In the genomic region with DNA sequence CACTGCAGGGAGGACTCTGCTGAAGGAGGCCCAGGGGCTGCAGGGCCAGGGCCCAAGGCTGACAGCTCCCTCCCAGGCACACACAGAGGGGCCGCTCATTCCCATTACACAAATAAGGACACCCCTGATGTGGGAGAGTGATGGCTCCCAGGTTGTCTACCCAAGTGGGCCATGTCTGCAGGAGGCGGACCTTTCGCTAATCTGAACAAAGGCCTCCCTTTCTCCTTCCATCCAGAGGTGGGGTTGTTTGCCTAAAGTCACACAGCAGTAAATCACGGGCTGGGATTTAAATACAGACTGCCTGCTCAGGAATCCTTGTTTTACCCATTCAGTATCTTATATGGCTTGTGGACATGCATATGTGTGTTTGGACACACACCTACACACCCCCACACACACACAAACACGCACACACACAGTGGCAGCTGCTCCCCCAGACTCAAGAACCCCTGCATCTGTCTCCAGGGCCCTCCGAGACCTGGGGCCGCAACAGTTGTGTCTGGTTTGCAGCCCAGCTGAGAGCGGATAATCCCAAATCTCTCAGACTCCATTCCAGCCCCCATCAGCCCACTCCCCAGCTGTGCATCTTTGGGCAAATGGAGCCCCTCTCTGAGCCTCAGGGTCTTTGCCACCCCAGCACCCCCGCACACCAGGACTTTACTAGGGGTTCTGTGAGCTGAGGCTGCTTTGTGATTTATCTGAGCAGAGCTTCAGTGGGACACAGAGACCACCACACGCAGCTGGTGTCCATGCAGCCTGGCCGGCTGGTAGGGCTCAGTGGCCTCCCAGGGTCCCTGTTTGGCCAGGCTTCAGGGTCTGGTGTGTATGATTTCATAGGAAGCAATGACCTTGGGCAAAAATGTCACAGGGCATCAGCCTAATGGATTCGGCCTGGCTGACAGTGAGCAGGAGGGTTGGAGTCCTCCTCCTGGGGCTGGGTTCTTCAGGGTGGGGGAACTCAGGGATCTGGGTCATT, we compare ENCODE assay signal across 21 cellular contexts.
"Had no signal": no experiment of that assay in that cellular context is flagged by ENCODE, and none has a peak within 500 bp of the region (broad histone marks: within the 10 kb centered on the region; RNA-seq: fewer than 3 reads in every experiment).

No MANE protein-coding gene starts in this region.

- H3K4me3 Mint-ChIP-seq: activated CD4-positive, alpha-beta memory T cell treated with anti-CD3 and anti-CD28 coated beads, Interleukin-2, amount 10 ng/mL, durations not matched to agents 7 days and 5 days; activated CD4-positive, alpha-beta T cell treated with anti-CD3 and anti-CD28 coated beads, Interleukin-2, amount 10 ng/mL, durations not matched to agents 24 days and 14 days; activated naive CD4-positive, alpha-beta T cell treated with anti-CD3 and anti-CD28 coated beads, Interleukin-2, amount 10 ng/mL, durations not matched to agents 7 days and 5 days; brain; natural killer cell; stimulated activated effector memory CD8-positive, alpha-beta T cell treated with anti-CD3 and anti-CD28 coated beads, Interleukin-12 subunit alpha, Interleukin-12 subunit beta, amount 100 ng/mL, for 72 hours; T-helper 17 cell had no signal

- DNase-seq: activated CD4-positive, alpha-beta memory T cell treated with anti-CD3 and anti-CD28 coated beads, Interleukin-2, amount 10 ng/mL, durations not matched to agents 7 days and 5 days; activated CD4-positive, alpha-beta T cell treated with anti-CD3 and anti-CD28 coated beads, Interleukin-2, amount 10 ng/mL, durations not matched to agents 24 days and 14 days; activated effector memory CD4-positive, alpha-beta T cell treated with anti-CD3 and anti-CD28 coated beads, Interleukin-2, amount 50 U/mL, for 16 hours; activated naive CD4-positive, alpha-beta T cell treated with anti-CD3 and anti-CD28 coated beads, Interleukin-2, amount 10 ng/mL, durations not matched to agents 7 days and 5 days; amygdala; heart right ventricle; left colon; lower lobe of right lung; natural killer cell; nucleus accumbens; small intestine; stimulated activated CD4-positive, alpha-beta T cell treated with anti-CD3 and anti-CD28 coated beads, Interleukin-2, amount 100 ng/mL, for 24 hours; SW 1271; T-helper 17 cell; testis; upper lobe of left lung had no signal

- H3K4me1 ChIP-seq: heart right ventricle, lower lobe of right lung, testis had no signal

- FAIRE-seq: endometrium, keratinocyte, small intestine had no signal

- H3K4me1 Mint-ChIP-seq: activated CD4-positive, alpha-beta memory T cell treated with anti-CD3 and anti-CD28 coated beads, Interleukin-2, amount 10 ng/mL, durations not matched to agents 7 days and 5 days; activated naive CD4-positive, alpha-beta T cell treated with anti-CD3 and anti-CD28 coated beads, Interleukin-2, amount 10 ng/mL, durations not matched to agents 7 days and 5 days; brain; natural killer cell; stimulated activated effector memory CD8-positive, alpha-beta T cell treated with anti-CD3 and anti-CD28 coated beads, Interleukin-12 subunit alpha, Interleukin-12 subunit beta, amount 100 ng/mL, for 72 hours had no signal

- H3K27ac ChIP-seq: heart right ventricle, lower lobe of right lung, testis, upper lobe of left lung had no signal

- H3K9me3 Mint-ChIP-seq: activated CD4-positive, alpha-beta memory T cell treated with anti-CD3 and anti-CD28 coated beads, Interleukin-2, amount 10 ng/mL, durations not matched to agents 7 days and 5 days; activated CD4-positive, alpha-beta T cell treated with anti-CD3 and anti-CD28 coated beads, Interleukin-2, amount 10 ng/mL, durations not matched to agents 24 days and 14 days; activated naive CD4-positive, alpha-beta T cell treated with anti-CD3 and anti-CD28 coated beads, Interleukin-2, amount 10 ng/mL, durations not matched to agents 7 days and 5 days; natural killer cell; stimulated activated effector memory CD8-positive, alpha-beta T cell treated with anti-CD3 and anti-CD28 coated beads, Interleukin-12 subunit alpha, Interleukin-12 subunit beta, amount 100 ng/mL, for 72 hours had no signal

- H3K36me3 Mint-ChIP-seq: activated naive CD4-positive, alpha-beta T cell treated with anti-CD3 and anti-CD28 coated beads, Interleukin-2, amount 10 ng/mL, durations not matched to agents 7 days and 5 days; brain; natural killer cell; stimulated activated effector memory CD8-positive, alpha-beta T cell treated with anti-CD3 and anti-CD28 coated beads, Interleukin-12 subunit alpha, Interleukin-12 subunit beta, amount 100 ng/mL, for 72 hours had no signal

- H3K27me3 ChIP-seq: heart right ventricle, testis, upper lobe of left lung had no signal

- H3K9me3 ChIP-seq: heart right ventricle, lower lobe of right lung, testis, upper lobe of left lung had no signal

- ATAC-seq: heart right ventricle; left colon; lower lobe of right lung; natural killer cell; sciatic nerve; stimulated activated effector memory CD8-positive, alpha-beta T cell treated with anti-CD3 and anti-CD28 coated beads, Interleukin-12 subunit alpha, Interleukin-12 subunit beta, amount 100 ng/mL, for 72 hours; T-helper 17 cell had no signal

- H3K4me3 ChIP-seq: heart right ventricle, lower lobe of right lung, testis, upper lobe of left lung had no signal

- H3K27ac Mint-ChIP-seq: activated CD4-positive, alpha-beta memory T cell treated with anti-CD3 and anti-CD28 coated beads, Interleukin-2, amount 10 ng/mL, durations not matched to agents 7 days and 5 days; activated CD4-positive, alpha-beta T cell treated with anti-CD3 and anti-CD28 coated beads, Interleukin-2, amount 10 ng/mL, durations not matched to agents 24 days and 14 days; activated naive CD4-positive, alpha-beta T cell treated with anti-CD3 and anti-CD28 coated beads, Interleukin-2, amount 10 ng/mL, durations not matched to agents 7 days and 5 days; natural killer cell; stimulated activated effector memory CD8-positive, alpha-beta T cell treated with anti-CD3 and anti-CD28 coated beads, Interleukin-12 subunit alpha, Interleukin-12 subunit beta, amount 100 ng/mL, for 72 hours; T-helper 17 cell had no signal

- H3K36me3 ChIP-seq: heart right ventricle, lower lobe of right lung, upper lobe of left lung had no signal
